Comparison of ENCODE assay signal across 4 cellular contexts in the genomic region with DNA sequence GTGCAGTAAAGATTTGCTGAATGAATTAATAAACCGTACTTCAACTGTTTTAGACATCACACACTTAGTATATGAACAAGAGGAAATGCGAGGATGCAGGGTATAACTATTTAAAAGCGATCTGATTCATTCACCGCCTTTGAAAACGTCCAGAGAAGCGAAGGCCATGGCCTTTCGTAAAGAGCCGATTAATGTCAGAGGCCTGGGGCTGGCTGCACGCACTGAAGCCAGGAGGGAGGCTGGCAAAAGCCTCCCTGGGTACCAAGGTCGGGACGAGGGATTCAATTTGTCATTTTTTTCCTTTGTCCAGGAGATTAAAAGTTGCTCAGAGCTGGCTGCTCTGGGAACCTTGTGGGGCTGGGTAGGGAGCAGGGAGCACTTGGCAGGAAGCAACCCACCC.
"Had no signal": no experiment of that assay in that cellular context is flagged by ENCODE, and none has a peak within 500 bp of the region (broad histone marks: within the 10 kb centered on the region; RNA-seq: fewer than 3 reads in every experiment).

No MANE protein-coding gene starts in this region.

- H3K4me3 ChIP-seq: GM23338 had no signal

- H2AFZ ChIP-seq: GM23338 had no signal

- H3K4me2 ChIP-seq: GM23338 had no signal

- DNase-seq: H9, HCEC 1CT, IMR-90 had no signal

- ATAC-seq: GM23338 had no signal

- H3K4me3 Mint-ChIP-seq: GM23338, H9 had no signal

- H3K27ac Mint-ChIP-seq: GM23338, H9 had no signal

- H3K9me3 Mint-ChIP-seq: H9 had no signal
